In the genomic region with DNA sequence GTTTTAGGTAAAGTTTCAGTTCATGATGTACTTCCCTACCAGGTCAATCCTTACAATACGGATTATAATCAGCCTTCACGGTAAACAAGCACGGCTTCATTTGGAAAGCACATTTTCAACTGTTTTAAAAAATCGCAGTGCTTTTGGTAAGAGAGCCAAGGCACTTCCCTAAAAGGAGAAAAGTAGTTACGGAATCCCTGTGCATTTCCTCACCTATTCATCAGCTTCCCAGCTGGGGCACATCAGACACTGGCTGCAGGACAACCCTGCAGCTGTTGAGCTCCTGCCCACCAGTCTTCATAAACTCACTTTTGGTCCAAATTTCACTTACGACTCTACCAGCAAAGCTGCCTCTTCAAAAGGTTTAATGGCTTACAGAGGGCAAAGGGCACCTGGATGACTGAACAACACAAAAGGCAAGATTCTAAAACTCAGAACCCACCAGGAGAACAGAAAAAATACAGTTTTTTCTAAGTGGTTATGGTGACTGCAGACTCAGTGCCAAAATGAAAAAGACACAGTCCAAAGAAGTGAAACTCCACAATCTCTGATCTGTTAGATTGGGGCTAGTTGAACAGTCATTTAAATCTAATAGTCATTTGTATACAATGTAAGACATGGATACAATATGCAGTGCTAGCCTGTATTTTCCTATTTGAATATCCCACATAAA, we compare ENCODE assay signal across 9 cellular contexts. TPM values are rescaled to one million over a fixed set of nuclear protein-coding genes. Genes with fewer than 3 reads are reported as not detected.
A peak's percentile ranks its signal among the peaks of the same experiment; 100 is the strongest.
DNase-seq lines count a peak whose midpoint lies in the region; ATAC-seq and TF ChIP-seq lines count a peak whose summit lies in the region.
"Had no signal": no experiment of that assay in that cellular context is flagged by ENCODE, and none has a peak within 500 bp of the region (broad histone marks: within the 10 kb centered on the region; RNA-seq: fewer than 3 reads in every experiment).

No MANE protein-coding gene starts in this region.

- no peak overlapping the region for H2AFZ ChIP-seq in neuronal stem cell (ENCODE audit: low read length)

- 4 to 6% (median 4%) methylated on average over 6 of the region's 6 CpGs for WGBS in ovary, 3 donors
- no CpG with 5 or more reads among the region's 6 CpGs for WGBS in neuronal stem cell (ENCODE audit: extremely low coverage in 2 of 2, insufficient read length in 2 of 2, insufficient replicate concordance in 1 of 2), 2 donors

- peak overlapping the region in 1 of 2 donors; percentile 64 for H3K27ac ChIP-seq in ovary
- no peak overlapping the region for H3K27ac ChIP-seq in neuronal stem cell (replicated peaks; ENCODE audit: low read length)

- no peak overlapping the region for H2BK120ac ChIP-seq in neuronal stem cell (ENCODE audit: low read depth, low read length)

- H2BK15ac ChIP-seq in neuronal stem cell (ENCODE audit: low read length) = no peak overlapping the region

- no peak overlapping the region for H3K14ac ChIP-seq in neuronal stem cell (ENCODE audit: low read length)

- H3K4me3 ChIP-seq in GM06990 (replicated peaks; ENCODE audit: low read depth, low read length) = peak overlapping the region; percentile 41
- H3K4me3 ChIP-seq in ovary = no peak overlapping the region
- no peak overlapping the region for H3K4me3 ChIP-seq in neuronal stem cell (ENCODE audit: low read length in 2 of 2)

- H4K8ac ChIP-seq in neuronal stem cell (ENCODE audit: low read depth, low read length) = no peak overlapping the region

- TF ChIP-seq EP300 in ovary (IDR thresholded peaks at IDR 0.05) = no peak

- H3K36me3 ChIP-seq in GM06990 (ENCODE audit: control insufficient read depth, insufficient read depth, low read length) (peaks cover 11% of the 10 kb centered on the region), ovary (no peaks in the 10 kb centered on the region), neuronal stem cell (replicated peaks in 1 of 2; ENCODE audit: control insufficient read depth in 2 of 2, insufficient read depth in 2 of 2, low read length in 2 of 2) (peaks cover 8 to 86% of the 10 kb centered on the region in 2 donors)

- H3K27me3 ChIP-seq in GM06990 (replicated peaks; ENCODE audit: control insufficient read depth, insufficient read depth, low read length) (no peaks in the 10 kb centered on the region), ovary (no peaks in the 10 kb centered on the region), neuronal stem cell (ENCODE audit: control insufficient read depth in 3 of 3, insufficient read depth in 3 of 3, low read depth in 1 of 3, low read length in 3 of 3) (no peaks in the 10 kb centered on the region)

- H3K9me3 ChIP-seq in ovary = no peaks in the 10 kb centered on the region
- H3K9me3 ChIP-seq in neuronal stem cell (replicated peaks in 1 of 2; ENCODE audit: control insufficient read depth in 2 of 2, insufficient read depth in 1 of 2, low read depth in 1 of 2, low read length in 2 of 2) = no peaks in the 10 kb centered on the region

- H4K91ac ChIP-seq in neuronal stem cell (ENCODE audit: low read depth, low read length, poor library complexity) = no peak overlapping the region

- no peak for DNase-seq in GM06990 (ENCODE audit: extremely low read depth, insufficient read length)
- DNase-seq in LHCN-M2 (ENCODE audit: low read depth) = peak; percentile 60
- no peak for DNase-seq in effector memory CD8-positive, alpha-beta T cell
- DNase-seq in ovary = peak; percentile 70 to 80 (median 77)
- DNase-seq in NCI-H446 (lab: John Stamatoyannopoulos, UW) = no peak
- no peak for DNase-seq in neuronal stem cell (ENCODE audit: low spot score)
- DNase-seq: islet precursor cell had no signal

- TF ChIP-seq POLR2A in ovary (IDR thresholded peaks at IDR 0.05) = no peak

- H2AK5ac ChIP-seq in neuronal stem cell (ENCODE audit: low read depth, low read length) = no peak overlapping the region

- H3K36me3 Mint-ChIP-seq in effector memory CD8-positive, alpha-beta T cell (ENCODE audit: insufficient read depth) = peaks cover 18% of the 10 kb centered on the region

- peak overlapping the region; percentile 94 to 98 for H3K4me3 Mint-ChIP-seq in effector memory CD8-positive, alpha-beta T cell

- H3K23ac ChIP-seq in neuronal stem cell (ENCODE audit: low read depth, low read length, poor library complexity) = no peak overlapping the region

- H3K4me1 ChIP-seq in ovary (ENCODE audit: insufficient read depth) = peaks cover 43% of the 10 kb centered on the region
- H3K4me1 ChIP-seq in neuronal stem cell (ENCODE audit: control insufficient read depth in 2 of 2, insufficient read depth in 1 of 2, low read depth in 1 of 2, low read length in 2 of 2) = peaks cover 12 to 16% of the 10 kb centered on the region in 2 donors

- H3K27ac Mint-ChIP-seq in effector memory CD8-positive, alpha-beta T cell = peak overlapping the region; percentile 86 to 95

- H3K18ac ChIP-seq in neuronal stem cell (ENCODE audit: low read length) = no peak overlapping the region

- no peaks in the 10 kb centered on the region for H3K79me1 ChIP-seq in neuronal stem cell (ENCODE audit: low read depth, low read length)

- H3K9me3 Mint-ChIP-seq in effector memory CD8-positive, alpha-beta T cell = no peaks in the 10 kb centered on the region

- peaks cover 72 to 84% of the 10 kb centered on the region in 2 donors for H3K4me1 Mint-ChIP-seq in effector memory CD8-positive, alpha-beta T cell (ENCODE audit: low read depth in 2 of 2)

- intact Hi-C loops in ovary (cut with DNase I) = no loop called here

- H2BK12ac ChIP-seq in neuronal stem cell (ENCODE audit: low read length) = no peak overlapping the region

- TF ChIP-seq CTCF in GM06990 (IDR thresholded peaks at IDR 0.05; ENCODE audit: insufficient read depth, low read length, poor library complexity, severe bottlenecking) (no peak), ovary (IDR thresholded peaks at IDR 0.05) (no peak)

- no peaks in the 10 kb centered on the region for H3K27me3 Mint-ChIP-seq in effector memory CD8-positive, alpha-beta T cell

- no peak for ATAC-seq in effector memory CD8-positive, alpha-beta T cell (replicated peaks)
- no peak for ATAC-seq in GM21825 (IDR thresholded peaks at IDR 0.05; ENCODE audit: unreplicated experiment)
- ATAC-seq in GM18870 (IDR thresholded peaks at IDR 0.05; ENCODE audit: unreplicated experiment) = no peak

- H3K4me2 ChIP-seq in neuronal stem cell (ENCODE audit: insufficient read depth, low read length, poor library complexity, severe bottlenecking) = no peak overlapping the region

- no peak overlapping the region for H2BK5ac ChIP-seq in neuronal stem cell (ENCODE audit: low read length)

- no peak overlapping the region for H3K4ac ChIP-seq in neuronal stem cell (ENCODE audit: low read length)

- H3K9ac ChIP-seq in neuronal stem cell (ENCODE audit: low read depth, low read length, poor library complexity) = no peak overlapping the region

RNA-seq across cellular contexts. Expression of a gene that starts 7.5 kb away (rescaled TPM):
- total RNA-seq in LHCN-M2 (2014; rRNA removed) (116 and 132 TPM in 2 replicates), ovary (100 to 1,000 TPM in 4 of 7 donors, 10 to 100 TPM in 3; 74.2 to 138 (median 101) TPM)
- 57.3 TPM for polyA plus RNA-seq in LHCN-M2 (2012)
- polyA plus RNA-seq in ovary = 100 to 1,000 TPM in 1 of 2 donors, 10 to 100 TPM in 1; 74.0 to 143 TPM
- polyA plus RNA-seq in neuronal stem cell (2013, experiment 1 of 2) = 99.1 TPM
- polyA plus RNA-seq in neuronal stem cell (2013, experiment 2 of 2) = 97.4 TPM

RNA-seq across cellular contexts. Expression of a gene that starts 7.8 kb away (rescaled TPM):
- 29.3 and 42.6 TPM in 2 replicates for total RNA-seq in LHCN-M2 (2014; rRNA removed)
- 16.3 TPM for polyA plus RNA-seq in LHCN-M2 (2012)
- 10 to 100 TPM in 1 of 7 donors, 1 to 10 TPM in 6; 5.1 to 11.9 (median 8.3) TPM for total RNA-seq in ovary
- 10 to 100 TPM in 1 of 2 donors, 1 to 10 TPM in 1; 7.8 to 11.5 TPM for polyA plus RNA-seq in ovary
- polyA plus RNA-seq in neuronal stem cell (2013, experiment 1 of 2) = 33.8 TPM
- 33.1 TPM for polyA plus RNA-seq in neuronal stem cell (2013, experiment 2 of 2)

Comparison
In these comparisons a context has a peak if more than half of its experiments do, and no peak if none do; other contexts are left out.
1. DNase-seq: peak in LHCN-M2 (single experiment) and ovary (5 of 5); none in GM06990 (single experiment), effector memory CD8-positive, alpha-beta T cell (0 of 3), NCI-H446 (0 of 2) and neuronal stem cell (single experiment).